Comparison of ENCODE assay signal across 19 cellular contexts in genomic region chr15:44300567-44300966, GRCh38. TPM values are rescaled to one million over a fixed set of nuclear protein-coding genes. Genes with fewer than 3 reads are reported as not detected.
DNase-seq lines count a peak whose midpoint lies in the region; ATAC-seq and TF ChIP-seq lines count a peak whose summit lies in the region.
"Had no signal": no experiment of that assay in that cellular context is flagged by ENCODE, and none has a peak within 500 bp of the region (broad histone marks: within the 10 kb centered on the region; RNA-seq: fewer than 3 reads in every experiment).

No MANE protein-coding gene starts in this region.

- no peak for ATAC-seq in central memory CD8-positive, alpha-beta T cell (replicated peaks; ENCODE audit: extremely low read depth, poor library complexity, severe bottlenecking)
- no peak for ATAC-seq in GM21529 (IDR thresholded peaks at IDR 0.05; ENCODE audit: unreplicated experiment)
- ATAC-seq: activated CD4-positive, CD25-positive, alpha-beta regulatory T cell treated with anti-CD3 and anti-CD28 coated beads, Interleukin-2, amount 50 U/mL, for 24 hours; left ventricle myocardium superior; naive thymus-derived CD4-positive, alpha-beta T cell had no signal

- H4K20me1 ChIP-seq in KMS-11 (ENCODE audit: insufficient read depth) (no peaks in the 10 kb centered on the region), OCI-LY3 (ENCODE audit: insufficient read depth, low read length) (0 out of 2 replicates have a peak, but pooled peaks cover 3% of the 10 kb centered on the region)

- H3K27ac ChIP-seq in KMS-11 (no peak overlapping the region), OCI-LY3 (ENCODE audit: low read length) (peak overlapping the region; percentile 58)
- H3K27ac ChIP-seq: BLaER1 had no signal

- H3K4me3 ChIP-seq in KMS-11 (IDR thresholded peaks at IDR 0.05; ENCODE audit: insufficient read depth, low read depth, low read length) (no peak overlapping the region), OCI-LY3 (ENCODE audit: low read length) (no peak overlapping the region)
- H3K4me3 ChIP-seq: BLaER1 had no signal

- peak overlapping the region; percentile 1 for H3K27ac Mint-ChIP-seq in central memory CD8-positive, alpha-beta T cell (ENCODE audit: low read depth)
- peak overlapping the region; percentile 54 for H3K27ac Mint-ChIP-seq in type B pancreatic cell

- H3K27me3 ChIP-seq in KMS-11 (ENCODE audit: insufficient read depth, low read depth) (no peaks in the 10 kb centered on the region), OCI-LY3 (ENCODE audit: low read depth, low read length) (no peaks in the 10 kb centered on the region)
- H3K27me3 ChIP-seq: BLaER1 had no signal

- no peaks in the 10 kb centered on the region for H3K27me3 Mint-ChIP-seq in central memory CD8-positive, alpha-beta T cell
- no peaks in the 10 kb centered on the region for H3K27me3 Mint-ChIP-seq in type B pancreatic cell
- H3K27me3 Mint-ChIP-seq: naive thymus-derived CD4-positive, alpha-beta T cell; progenitor cell of endocrine pancreas had no signal

- DNase-seq in central memory CD8-positive, alpha-beta T cell (ENCODE audit: low spot score in 2 of 2), result no peak
- no peak for DNase-seq in type B pancreatic cell (ENCODE audit: extremely low spot score, unreplicated experiment)
- DNase-seq in hepatic stellate cell (ENCODE audit: low spot score), result no peak
- no peak for DNase-seq in KG1 (lab: John Stamatoyannopoulos, UW)
- DNase-seq: activated effector memory CD4-positive, alpha-beta T cell treated with anti-CD3 and anti-CD28 coated beads, Interleukin-2, amount 50 U/mL, for 16 hours; DMS53; left ventricle myocardium superior; naive thymus-derived CD4-positive, alpha-beta T cell; NCI-H1694; NCI-H510A treated with DMSO at 0.1 percent for 48 hours; stimulated activated naive CD4-positive, alpha-beta T cell; T-helper 1 cell; trophoblast cell had no signal

- H3K36me3 ChIP-seq in KMS-11 (ENCODE audit: insufficient read depth) (0 out of 2 replicates have a peak, but pooled peaks cover 4% of the 10 kb centered on the region), OCI-LY3 (replicated peaks; ENCODE audit: low read depth, low read length) (no peaks in the 10 kb centered on the region)

- H3K4me3 Mint-ChIP-seq in central memory CD8-positive, alpha-beta T cell, result no peak overlapping the region
- H3K4me3 Mint-ChIP-seq in type B pancreatic cell, result no peak overlapping the region
- H3K4me3 Mint-ChIP-seq: naive thymus-derived CD4-positive, alpha-beta T cell had no signal

- H3K9me3 Mint-ChIP-seq in central memory CD8-positive, alpha-beta T cell, result no peaks in the 10 kb centered on the region
- no peaks in the 10 kb centered on the region for H3K9me3 Mint-ChIP-seq in type B pancreatic cell
- H3K9me3 Mint-ChIP-seq: naive thymus-derived CD4-positive, alpha-beta T cell had no signal

- no peaks in the 10 kb centered on the region for H3K9me3 ChIP-seq in OCI-LY3 (ENCODE audit: insufficient read depth, low read length)
- H3K9me3 ChIP-seq: BLaER1 had no signal

- TF ChIP-seq CTCF in KMS-11 (conservative IDR thresholded peaks at IDR 0.05; ENCODE audit: low read depth, low read length), result no peak
- TF ChIP-seq CTCF in OCI-LY3 (IDR thresholded peaks at IDR 0.05; ENCODE audit: low read depth, low read length), result no peak
- no peak for TF ChIP-seq CTCF in type B pancreatic cell (conservative IDR thresholded peaks at IDR 0.05)

- H3K4me1 Mint-ChIP-seq in central memory CD8-positive, alpha-beta T cell, result peaks cover 47% of the 10 kb centered on the region
- peaks cover 29% of the 10 kb centered on the region for H3K4me1 Mint-ChIP-seq in type B pancreatic cell (ENCODE audit: unreplicated experiment)

- peaks cover 72% of the 10 kb centered on the region for H3K79me2 ChIP-seq in KMS-11 (ENCODE audit: insufficient read depth, low read depth)
- peaks cover 44% of the 10 kb centered on the region for H3K79me2 ChIP-seq in OCI-LY3 (ENCODE audit: low read length)

- peaks cover 14% of the 10 kb centered on the region for H3K36me3 Mint-ChIP-seq in central memory CD8-positive, alpha-beta T cell (ENCODE audit: insufficient read depth)
- H3K36me3 Mint-ChIP-seq in type B pancreatic cell, result peaks cover 9% of the 10 kb centered on the region

- H3K4me1 ChIP-seq in KMS-11 (ENCODE audit: low read depth, poor library complexity, severe bottlenecking), result peaks cover 80% of the 10 kb centered on the region
- peaks cover 37% of the 10 kb centered on the region for H3K4me1 ChIP-seq in OCI-LY3 (ENCODE audit: low read length)

- H3K9ac ChIP-seq in KMS-11, result no peak overlapping the region
- H3K9ac ChIP-seq in OCI-LY3 (ENCODE audit: low read length), result 0 out of 2 replicates have a peak overlapping the region, but pooled peaks have one; percentile 6
- H3K9ac ChIP-seq: BLaER1 had no signal

- H3K4me2 ChIP-seq in KMS-11 (peak overlapping the region; percentile 19; the same call in 1 of the 2 replicates), OCI-LY3 (ENCODE audit: low read length) (peak overlapping the region; percentile 59)
- H3K4me2 ChIP-seq: BLaER1 had no signal

- no peak overlapping the region for H2AFZ ChIP-seq in KMS-11 (ENCODE audit: low read depth)
- no peak overlapping the region for H2AFZ ChIP-seq in OCI-LY3 (ENCODE audit: low read depth, low read length)

RNA-seq across cellular contexts. Expression of gene GOLM2, which starts 12.0 kb away (rescaled TPM):
- total RNA-seq in type B pancreatic cell (ENCODE audit: low replicate concordance), result 65.1 and 68.1 TPM in 2 replicates
